ENCODE assay signal across 8 cellular contexts in the genomic region with DNA sequence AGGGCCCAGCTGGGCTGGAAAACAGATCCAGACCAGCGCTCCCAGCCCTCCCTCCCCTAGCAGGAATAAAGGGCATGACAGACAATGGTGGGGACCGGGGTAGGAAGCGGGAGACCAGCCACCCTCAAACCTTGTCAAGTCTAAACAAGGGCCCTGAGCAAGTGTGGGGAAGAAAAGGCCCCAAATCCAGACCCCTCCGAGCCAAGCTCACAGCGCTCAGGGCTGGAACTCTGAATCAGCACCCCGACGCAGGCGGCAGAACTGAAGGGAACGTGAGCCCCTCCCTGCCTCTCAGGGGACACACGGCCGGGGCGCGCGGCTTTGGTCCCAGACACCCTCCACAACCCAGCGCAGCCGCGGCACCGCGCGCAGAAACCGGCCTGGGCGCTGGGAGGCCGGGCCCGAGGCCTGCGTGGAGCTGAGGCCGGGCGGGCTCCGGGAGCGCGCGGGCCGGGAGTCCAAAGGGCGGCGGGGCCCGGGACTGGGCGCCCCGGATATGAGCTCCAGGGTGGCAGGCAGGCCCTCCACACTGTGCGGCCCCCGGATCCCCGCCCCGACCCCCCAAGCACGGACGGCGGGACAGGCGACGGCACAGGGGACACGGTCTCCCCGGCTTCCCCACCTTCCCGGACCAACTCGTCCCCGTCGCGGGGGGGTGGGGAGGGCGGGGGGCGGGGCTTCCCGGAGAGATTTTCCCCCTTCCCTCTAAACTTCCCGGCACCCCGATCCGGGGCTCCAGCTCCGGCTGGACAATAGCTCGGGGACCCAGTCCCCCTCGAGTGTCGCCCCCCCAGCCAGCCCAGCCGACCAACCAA. TPM values are rescaled to one million over a fixed set of nuclear protein-coding genes. Genes with fewer than 3 reads are reported as not detected.
A peak's percentile ranks its signal among the peaks of the same experiment; 100 is the strongest.
DNase-seq lines count a peak whose midpoint lies in the region; ATAC-seq, FAIRE-seq and TF ChIP-seq lines count a peak whose summit lies in the region.

No MANE protein-coding gene starts in this region.

- H3K27me3 ChIP-seq in OCI-LY1 (ENCODE audit: insufficient read depth, low read length), result peaks cover 26% of the 10 kb centered on the region
- no peaks in the 10 kb centered on the region for H3K27me3 ChIP-seq in endodermal cell (ENCODE audit: control insufficient read depth, insufficient read depth, low read length, poor library complexity, severe bottlenecking)
- H3K27me3 ChIP-seq in mucosa of stomach (ENCODE audit: control insufficient read depth, insufficient read depth, low read length), result peaks cover 14% of the 10 kb centered on the region

- H3K9me3 ChIP-seq in OCI-LY1 (ENCODE audit: low read length) (no peaks in the 10 kb centered on the region), endodermal cell (ENCODE audit: control insufficient read depth, low read length) (no peaks in the 10 kb centered on the region), mucosa of stomach (ENCODE audit: control insufficient read depth, low read length) (no peaks in the 10 kb centered on the region)

- H3K27ac ChIP-seq in OCI-LY1 (ENCODE audit: low read depth, low read length, poor library complexity, severe bottlenecking) (no peak overlapping the region), endodermal cell (ENCODE audit: low read depth, low read length) (peak overlapping the region; percentile 52)

- no peaks in the 10 kb centered on the region for H3K9me3 Mint-ChIP-seq in endodermal cell

- H4K20me1 ChIP-seq in OCI-LY1 (ENCODE audit: insufficient read depth, low read length), result no peaks in the 10 kb centered on the region

- 1% methylated on average over 15 to 62 of the region's 64 CpGs for WGBS in endodermal cell (ENCODE audit: insufficient coverage in 1 of 2, insufficient read length in 1 of 2), 2 experiments

- H3K4me3 Mint-ChIP-seq in endodermal cell, result peak overlapping the region; percentile 73

- H3K27me3 Mint-ChIP-seq in endodermal cell (ENCODE audit: insufficient read depth), result peaks cover 15% of the 10 kb centered on the region

- H3K9me2 ChIP-seq in OCI-LY1 (ENCODE audit: low read depth, low read length), result no peaks in the 10 kb centered on the region

- peak overlapping the region; percentile 90 for H3K27ac Mint-ChIP-seq in endodermal cell

- no peaks in the 10 kb centered on the region for H3K36me3 Mint-ChIP-seq in endodermal cell (ENCODE audit: low read depth)

- no peaks in the 10 kb centered on the region for H3K79me2 ChIP-seq in OCI-LY1 (ENCODE audit: insufficient read depth, low read length)

- H3K4me1 ChIP-seq in OCI-LY1 (ENCODE audit: insufficient read depth, low read length, severe bottlenecking) (peaks cover 10% of the 10 kb centered on the region), endodermal cell (ENCODE audit: control insufficient read depth, insufficient read depth, low read length) (peaks cover 25% of the 10 kb centered on the region), mucosa of stomach (ENCODE audit: control insufficient read depth, insufficient read depth, low read length) (peaks cover 61% of the 10 kb centered on the region)

- DNase-seq in DMS53 (lab: John Stamatoyannopoulos, UW) (peak; percentile 65), endodermal cell (peak; percentile 82), GM12891 (ENCODE audit: insufficient read length, low spot score) (no peak), OCI-M2 (lab: John Stamatoyannopoulos, UW; ENCODE audit: unreplicated experiment) (no peak), NCI-H2171 (lab: John Stamatoyannopoulos, UW) (no peak)

- 0 out of 2 replicates have a peak overlapping the region, but pooled peaks have one; percentile 25 for H3K9ac ChIP-seq in OCI-LY1 (ENCODE audit: low read length)
- H3K9ac ChIP-seq in endodermal cell (ENCODE audit: extremely low read depth, low read length, poor library complexity, severe bottlenecking), result peak overlapping the region; percentile 53
- H3K9ac ChIP-seq in mucosa of stomach (ENCODE audit: low read length), result peak overlapping the region; percentile 81

- H3K4me3 ChIP-seq in OCI-LY1 (ENCODE audit: low read depth, low read length, poor library complexity, severe bottlenecking) (peak overlapping the region; percentile 59), endodermal cell (ENCODE audit: low read length) (peak overlapping the region; percentile 81), mucosa of stomach (ENCODE audit: low read length) (peak overlapping the region; percentile 27)

- H3K36me3 ChIP-seq in OCI-LY1 (ENCODE audit: insufficient read depth, low read length), result no peaks in the 10 kb centered on the region
- H3K36me3 ChIP-seq in endodermal cell (ENCODE audit: control insufficient read depth, insufficient read depth, low read length), result no peaks in the 10 kb centered on the region
- H3K36me3 ChIP-seq in mucosa of stomach (ENCODE audit: control insufficient read depth, insufficient read depth, low read length), result no peaks in the 10 kb centered on the region

- peaks cover 50% of the 10 kb centered on the region for H3K4me1 Mint-ChIP-seq in endodermal cell

- ATAC-seq in GM18502 (IDR thresholded peaks at IDR 0.05; ENCODE audit: poor library complexity, unreplicated experiment), result no peak

- no peaks in the 10 kb centered on the region for H3F3A ChIP-seq in OCI-LY1 (ENCODE audit: insufficient read depth, low read length)

- no peak for FAIRE-seq in GM12891 (lab: Jason Lieb, UNC)

- H2AFZ ChIP-seq in OCI-LY1 (ENCODE audit: low read length), result no peak overlapping the region

- TF ChIP-seq CTCF in OCI-LY1 (IDR thresholded peaks at IDR 0.05; ENCODE audit: low read length) (no peak), endodermal cell (conservative IDR thresholded peaks at IDR 0.05) (no peak)

- H3K4me2 ChIP-seq in OCI-LY1 (ENCODE audit: low read length), result peak overlapping the region; percentile 57

- no peak for TF ChIP-seq POLR2A in GM12891 (IDR thresholded peaks at IDR 0.05; ENCODE audit: low read depth, low read length)

TF ChIP-seq in GM12891, 5 proteins besides CTCF, POLR2A, EP300 and RAD21:
- TF ChIP-seq SPI1 (IDR thresholded peaks at IDR 0.05; ENCODE audit: low read depth, low read length) (no peak), POLR2AphosphoS5 (IDR thresholded peaks at IDR 0.05; ENCODE audit: low read depth, low read length) (no peak), POU2F2 (IDR thresholded peaks at IDR 0.05; ENCODE audit: low read depth, low read length) (no peak), PAX5 (IDR thresholded peaks at IDR 0.05; ENCODE audit: insufficient read depth, low read length, severe bottlenecking) (no peak)

RNA-seq across cellular contexts. Expression of gene TEAD3, which starts 0.6 kb away (rescaled TPM):
- 10 to 100 TPM; 22.7 to 29.2 TPM for total RNA-seq in endodermal cell
- 32.4 TPM for polyA plus RNA-seq in endodermal cell (2013, experiment 1 of 2)
- 30.3 TPM for polyA plus RNA-seq in endodermal cell (2013, experiment 2 of 2)
- 0.06 TPM for polyA plus RNA-seq in GM12891 (2012; ENCODE audit: low read depth, missing spikeins)

RNA-seq across cellular contexts. Expression of gene TULP1, which starts 16.5 kb away (rescaled TPM):
- 1 to 10 TPM in 1 of 2 donors, under 1 TPM in 1; 0.29 to 4.0 TPM for total RNA-seq in endodermal cell
- polyA plus RNA-seq in endodermal cell (2013, experiment 1 of 2), result 0.25 TPM
- polyA plus RNA-seq in endodermal cell (2013, experiment 2 of 2), result 0.12 TPM
- polyA plus RNA-seq in GM12891 (2012; ENCODE audit: low read depth, missing spikeins), result not detected

RNA-seq across cellular contexts. Expression of gene RPL10A, which starts 28.0 kb away (rescaled TPM):
- total RNA-seq in endodermal cell, result 1,000 to 10,000 TPM; 1,411 to 1,652 TPM
- polyA plus RNA-seq in endodermal cell (2013, experiment 1 of 2), result 1,752 TPM
- polyA plus RNA-seq in endodermal cell (2013, experiment 2 of 2), result 1,640 TPM
- 3,836 TPM for polyA plus RNA-seq in GM12891 (2012; ENCODE audit: low read depth, missing spikeins)

RNA-seq across cellular contexts. Expression of gene FANCE, which starts 44.1 kb away (rescaled TPM):
- total RNA-seq in endodermal cell, result 10 to 100 TPM; 13.5 to 16.4 TPM
- polyA plus RNA-seq in endodermal cell (2013, experiment 1 of 2), result 13.3 TPM
- 14.2 TPM for polyA plus RNA-seq in endodermal cell (2013, experiment 2 of 2)
- polyA plus RNA-seq in GM12891 (2012; ENCODE audit: low read depth, missing spikeins), result 3.6 TPM

Comparison
In these comparisons a context has a peak if more than half of its experiments do, and no peak if none do; other contexts are left out.
1. DNase-seq: peak in DMS53 (single experiment) and endodermal cell (single experiment); none in GM12891 (single experiment), OCI-M2 (single experiment) and NCI-H2171 (single experiment).
2. H3K4me3 ChIP-seq: peak in every context shown above with its lines; median percentile 81 in endodermal cell; 59 in OCI-LY1; 27 in mucosa of stomach.
3. H3K9ac ChIP-seq: peak in every context shown above with its lines; median percentile 81 in mucosa of stomach; 53 in endodermal cell; 25 in OCI-LY1.